Comparison of ENCODE assay signal across 18 cellular contexts in the genomic region with DNA sequence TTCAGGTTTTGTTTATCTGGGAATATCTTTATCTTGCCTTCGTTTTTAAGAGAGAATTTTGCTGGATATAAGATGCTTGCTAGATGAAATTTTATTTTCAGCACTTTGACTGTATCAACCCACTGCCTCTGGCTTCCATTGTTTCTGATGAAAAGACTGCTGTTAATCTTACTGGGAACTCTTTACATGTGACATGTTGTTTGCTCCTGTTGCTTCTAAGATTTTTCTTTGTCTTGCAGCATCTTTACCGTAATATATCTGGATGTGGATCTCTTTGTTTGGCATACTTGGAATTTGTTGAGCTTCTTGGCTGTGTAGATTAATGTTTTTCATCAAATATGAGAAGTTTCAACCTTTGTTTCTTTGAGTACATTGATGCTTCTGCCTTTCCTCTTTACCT. TPM values are rescaled to one million over a fixed set of nuclear protein-coding genes. Genes with fewer than 3 reads are reported as not detected.
DNase-seq lines count a peak whose midpoint lies in the region; ATAC-seq, FAIRE-seq and TF ChIP-seq lines count a peak whose summit lies in the region.
"Had no signal": no experiment of that assay in that cellular context is flagged by ENCODE, and none has a peak within 500 bp of the region (broad histone marks: within the 10 kb centered on the region; RNA-seq: fewer than 3 reads in every experiment).

No MANE protein-coding gene starts in this region.

- H3K27me3 Mint-ChIP-seq in activated CD8-positive, alpha-beta T cell treated with anti-CD3 and anti-CD28 coated beads, Interleukin-2, amount 10 ng/mL, durations not matched to agents 7 days and 5 days (ENCODE audit: low read depth), result peaks cover 12% of the 10 kb centered on the region

- TF ChIP-seq POLR2A in A549 (IDR thresholded peaks at IDR 0.05; ENCODE audit: low read length) (no peak), K562 (conservative IDR thresholded peaks at IDR 0.05) (no peak)

- H3K9me3 Mint-ChIP-seq in activated CD8-positive, alpha-beta T cell treated with anti-CD3 and anti-CD28 coated beads, Interleukin-2, amount 10 ng/mL, durations not matched to agents 7 days and 5 days (ENCODE audit: insufficient read depth), result peaks cover 6% of the 10 kb centered on the region

- 34% methylated on average over 2 of the region's 2 CpGs for WGBS in A549 (ENCODE audit: missing lambda C conversion rate)
- 0% methylated on average over 2 of the region's 2 CpGs for WGBS in K562 (ENCODE audit: insufficient coverage, low coverage, missing lambda C conversion rate)

- H4K20me1 ChIP-seq in K562 (replicated peaks; ENCODE audit: control insufficient read depth, insufficient read depth, low read length), result no peaks in the 10 kb centered on the region

- no peaks in the 10 kb centered on the region for H3K79me2 ChIP-seq in K562 (ENCODE audit: control insufficient read depth, insufficient read depth, low read length)

- intact Hi-C loops in K562 (cut with micrococcal nuclease), result no loop called here

- POLR2A ChIA-PET in A549 (lab: Yijun Ruan, JAX), result no interaction called here
- POLR2A ChIA-PET in HEK293 (lab: Yijun Ruan, JAX), result no interaction called here
- POLR2A ChIA-PET in K562 (lab: Yijun Ruan, JAX), result no interaction called here
- POLR2A ChIA-PET in activated CD8-positive, alpha-beta T cell treated with anti-CD3 and anti-CD28 coated beads, Interleukin-2, amount 10 ng/mL, durations not matched to agents 7 days and 5 days (lab: Charles Lee), result no interaction called here

- no peaks in the 10 kb centered on the region for H3K9me1 ChIP-seq in K562 (ENCODE audit: control insufficient read depth, insufficient read depth, low read length)

- CTCF ChIA-PET in A549 (lab: Yijun Ruan, JAX), result interaction anchor here (0.5 to 1.1 kb wide), 5 partner anchors 12 to 692 kb away, joined by 3 to 4 read pairs (median 3); no protein-coding TSS in a partner anchor
- CTCF ChIA-PET in HEK293 (lab: Yijun Ruan, JAX), result interaction anchor here (1.0 to 1.1 kb wide), 2 partner anchors 15 to 30 kb away, joined by 3 read pairs; no protein-coding TSS in a partner anchor
- CTCF ChIA-PET in K562 (lab: Yijun Ruan, JAX; ENCODE audit: low intra/inter-chr PET ratio), result no interaction called here
- CTCF ChIA-PET in activated CD8-positive, alpha-beta T cell treated with anti-CD3 and anti-CD28 coated beads, Interleukin-2, amount 10 ng/mL, durations not matched to agents 7 days and 5 days (lab: Charles Lee), result no interaction called here

- H3K4me2 ChIP-seq in A549 (no peak overlapping the region), K562 (ENCODE audit: insufficient read depth, low read length) (no peak overlapping the region)

- ATAC-seq in A549 (no peak), K562 (no peak), GM18498 (IDR thresholded peaks at IDR 0.05; ENCODE audit: unreplicated experiment) (no peak), HG03280 (IDR thresholded peaks at IDR 0.05; ENCODE audit: unreplicated experiment) (no peak)
- no peak for ATAC-seq in activated CD8-positive, alpha-beta T cell treated with anti-CD3 and anti-CD28 coated beads, Interleukin-2, amount 10 ng/mL, durations not matched to agents 7 days and 5 days

- TF ChIP-seq EP300 in A549 (IDR thresholded peaks at IDR 0.05) (no peak), K562 (IDR thresholded peaks at IDR 0.05; ENCODE audit: low read length) (no peak)

- H3K4me3 ChIP-seq in A549, result no peak overlapping the region
- H3K4me3 ChIP-seq in HEK293 (ENCODE audit: low read depth, low read length), result no peak overlapping the region
- no peak overlapping the region for H3K4me3 ChIP-seq in K562
- H3K4me3 ChIP-seq: HAP-1 had no signal

- H3K27ac ChIP-seq in A549, result no peak overlapping the region
- H3K27ac ChIP-seq in HEK293 (ENCODE audit: extremely low read depth, low read depth, low read length), result no peak overlapping the region
- H3K27ac ChIP-seq in K562 (ENCODE audit: extremely low read depth, low read depth, low read length), result no peak overlapping the region

- FAIRE-seq in A549 (lab: Jason Lieb, UNC) (peak; percentile 99), K562 (lab: Jason Lieb, UNC) (no peak)
- FAIRE-seq: GM12891, H54 had no signal

- H3K4me1 ChIP-seq in A549 (no peaks in the 10 kb centered on the region), HEK293 (ENCODE audit: control insufficient read depth, insufficient read depth, low read length) (peaks cover 1% of the 10 kb centered on the region; the same call in 1 of the 2 replicates), K562 (replicated peaks in 1 of 2; ENCODE audit: control insufficient read depth in 2 of 2, insufficient read depth in 2 of 2, low read length in 2 of 2) (no peaks in the 10 kb centered on the region)

- H2AFZ ChIP-seq in K562 (ENCODE audit: low read depth, low read length), result no peak overlapping the region

- in situ Hi-C loops in K562 (cut with MboI), result no loop called here

- H3K4me3 Mint-ChIP-seq in activated CD8-positive, alpha-beta T cell treated with anti-CD3 and anti-CD28 coated beads, Interleukin-2, amount 10 ng/mL, durations not matched to agents 7 days and 5 days, result no peak overlapping the region
- H3K4me3 Mint-ChIP-seq: CD4-positive, alpha-beta memory T cell had no signal

- no peak overlapping the region for H3K27ac Mint-ChIP-seq in activated CD8-positive, alpha-beta T cell treated with anti-CD3 and anti-CD28 coated beads, Interleukin-2, amount 10 ng/mL, durations not matched to agents 7 days and 5 days
- H3K27ac Mint-ChIP-seq: CD4-positive, alpha-beta memory T cell had no signal

- H3K36me3 Mint-ChIP-seq in activated CD8-positive, alpha-beta T cell treated with anti-CD3 and anti-CD28 coated beads, Interleukin-2, amount 10 ng/mL, durations not matched to agents 7 days and 5 days (ENCODE audit: low read depth), result no peaks in the 10 kb centered on the region

- TF ChIP-seq CTCF in A549 (IDR thresholded peaks at IDR 0.05) (no peak), HEK293 (tag by site-specific recombination; IDR thresholded peaks at IDR 0.05) (no peak), K562 (IDR thresholded peaks at IDR 0.05 in 2 of 3, conservative IDR thresholded peaks at IDR 0.05 in 1 of 3; ENCODE audit: insufficient read depth in 2 of 3, low read depth in 1 of 3, low read length in 3 of 3) (no peak)

- H3K36me3 ChIP-seq in HEK293 (ENCODE audit: control insufficient read depth in 2 of 2, insufficient read depth in 1 of 2, low read length in 2 of 2) (no peaks in the 10 kb centered on the region; a peak in 1 of 3 replicates), K562 (ENCODE audit: control insufficient read depth, insufficient read depth, low read length) (no peaks in the 10 kb centered on the region)
- H3K36me3 ChIP-seq: HAP-1 had no signal

- BruUV-seq in K562 (replicated peaks; lab: Mats Ljungman, UMichigan), result no TSS peak

- peaks cover 12 to 13% of the 10 kb centered on the region in 2 experiments for H3K27me3 ChIP-seq in K562 (ENCODE audit: control insufficient read depth in 2 of 2, insufficient read depth in 2 of 2, low read length in 2 of 2)

- no peak for TF ChIP-seq RAD21 in A549 (conservative IDR thresholded peaks at IDR 0.05 in 1 of 2, IDR thresholded peaks at IDR 0.05 in 1 of 2)
- TF ChIP-seq RAD21 in K562 (CRISPR knock-in tag; conservative IDR thresholded peaks at IDR 0.05 in 1 of 2, IDR thresholded peaks at IDR 0.05 in 1 of 2), result no peak

- no peak overlapping the region for H3K9ac ChIP-seq in K562 (ENCODE audit: insufficient read depth in 1 of 2, low read depth in 2 of 2, low read length in 2 of 2)

- H3K4me1 Mint-ChIP-seq in activated CD8-positive, alpha-beta T cell treated with anti-CD3 and anti-CD28 coated beads, Interleukin-2, amount 10 ng/mL, durations not matched to agents 7 days and 5 days (ENCODE audit: low read depth), result no peaks in the 10 kb centered on the region
- H3K4me1 Mint-ChIP-seq: CD4-positive, alpha-beta memory T cell had no signal

- peaks cover 19% of the 10 kb centered on the region for H3K9me3 ChIP-seq in A549
- H3K9me3 ChIP-seq in HEK293 (ENCODE audit: control insufficient read depth, insufficient read depth, low read depth, low read length), result peaks cover 2% of the 10 kb centered on the region; the same call in 1 of the 2 replicates
- H3K9me3 ChIP-seq in K562 (replicated peaks; ENCODE audit: control insufficient read depth, insufficient read depth, low read depth, low read length), result no peaks in the 10 kb centered on the region
- H3K9me3 ChIP-seq: HAP-1 had no signal

- DNase-seq in A549 (ENCODE audit: low read depth in 1 of 2, low spot score in 1 of 2) (no peak), K562 (ENCODE audit: extremely low read depth in 1 of 4, low spot score in 3 of 4) (no peak)
- no peak for DNase-seq in activated CD8-positive, alpha-beta T cell treated with anti-CD3 and anti-CD28 coated beads, Interleukin-2, amount 10 ng/mL, durations not matched to agents 7 days and 5 days
- DNase-seq: 8988T; C1 segment of cervical spinal cord; Calu3; CD4-positive, alpha-beta memory T cell; COR-L47; DMS53; DMS79 treated with DMSO at 0.1 percent for 48 hours; GF-D8; GOT3 had no signal

RNA-seq across cellular contexts. Expression of a gene that starts 18.0 kb away (rescaled TPM):
- 104 and 138 TPM in 2 replicates for polyA plus RNA-seq in A549 (2011; rRNA removed)
- polyA plus RNA-seq in A549 (2012; cell fraction: cytosol; rRNA removed), result 25.7 and 27.7 TPM in 2 replicates
- 11.1 and 12.8 TPM in 2 replicates for polyA plus RNA-seq in A549 (2012; cell fraction: nucleus; rRNA removed)
- 34.0 to 35.7 TPM (median 34.3 TPM) in 3 replicates for polyA plus RNA-seq in A549 (2017; fragmentation: RNase III; extraction: RNeasy Plus Mini Kit Qiagen cat#74134 plus additional on column Dnase treatment)
- 62.1 and 64.8 TPM in 2 replicates for polyA minus RNA-seq in A549 (2011; rRNA and poly(A)+ RNA removed)
- total RNA-seq in K562 (2011; cell fraction: chromatin; rRNA removed; ENCODE audit: low replicate concordance), result 10.0 and 38.4 TPM in 2 replicates
- total RNA-seq in K562 (2011; cell fraction: nucleolus; rRNA removed), result 8.7 and 12.4 TPM in 2 replicates
- total RNA-seq in K562 (2011; cell fraction: nucleoplasm; rRNA removed), result 16.9 and 22.7 TPM in 2 replicates
- total RNA-seq in K562 (2014; rRNA removed), result 29.7 and 31.2 TPM in 2 replicates
- total RNA-seq in K562 (2014; rRNA removed; fragmentation: Illumina TruSeq; extraction: Trizol), result 34.9 and 42.3 TPM in 2 replicates
- total RNA-seq in K562 (2015; rRNA removed; fragmentation: Illumina TruSeq; extraction: Trizol), result 15.0 and 17.3 TPM in 2 replicates
- 29.7 and 34.6 TPM in 2 replicates for total RNA-seq in K562 (2021)
- 30.9 and 31.2 TPM in 2 replicates for polyA plus RNA-seq in K562 (2011; rRNA removed)
- polyA plus RNA-seq in K562 (2011; cell fraction: cytosol; rRNA removed), result 9.2 and 18.2 TPM in 2 replicates
- polyA plus RNA-seq in K562 (2011; cell fraction: nucleus; rRNA removed), result 11.6 and 23.1 TPM in 2 replicates
- polyA plus RNA-seq in K562 (2012), result 16.1 and 50.7 TPM in 2 replicates
- 28.8 and 30.1 TPM in 2 replicates for polyA plus RNA-seq in K562 (2014; fragmentation: Illumina TruSeq; extraction: Trizol)
- polyA plus RNA-seq in K562 (2014; fragmentation: Nextera tagmentation; extraction: Ambion mirVana), result 1 to 10 TPM; 9.5 to 9.8 TPM
- 30.2 and 33.0 TPM in 2 replicates for polyA plus RNA-seq in K562 (2014; rRNA removed)
- 31.5 and 41.1 TPM in 2 replicates for polyA minus RNA-seq in K562 (2011; rRNA and poly(A)+ RNA removed)
- 10.6 and 12.5 TPM in 2 replicates for polyA minus RNA-seq in K562 (2011; cell fraction: cytosol; rRNA and poly(A)+ RNA removed)
- 7.7 and 21.0 TPM in 2 replicates for polyA minus RNA-seq in K562 (2011; cell fraction: nucleus; rRNA and poly(A)+ RNA removed)
- 10 to 100 TPM; 19.6 to 20.6 TPM for total RNA-seq in activated CD8-positive, alpha-beta T cell treated with anti-CD3 and anti-CD28 coated beads, Interleukin-2, amount 10 ng/mL, durations not matched to agents 7 days and 5 days

RNA-seq across cellular contexts. Expression of a gene that starts 53.2 kb away (rescaled TPM):
- polyA plus RNA-seq in A549 (2011; rRNA removed) (3.5 and 4.3 TPM in 2 replicates), A549 (2017; fragmentation: RNase III; extraction: RNeasy Plus Mini Kit Qiagen cat#74134 plus additional on column Dnase treatment) (6.2 to 6.6 TPM (median 6.3 TPM) in 3 replicates), K562 (2011; rRNA removed) (0.15 and 0.20 TPM in 2 replicates), K562 (2014; fragmentation: Illumina TruSeq; extraction: Trizol) (0.15 and 0.21 TPM in 2 replicates), K562 (2014; fragmentation: Nextera tagmentation; extraction: Ambion mirVana) (under 1 TPM in 1 of 2 experiments, not detected in 1; 0.03 TPM), K562 (2014; rRNA removed) (0.15 and 0.26 TPM in 2 replicates)
- polyA plus RNA-seq in A549 (2012; cell fraction: cytosol; rRNA removed), result 4.5 and 6.6 TPM in 2 replicates
- 3.8 and 4.5 TPM in 2 replicates for polyA plus RNA-seq in A549 (2012; cell fraction: nucleus; rRNA removed)
- 5.2 and 5.7 TPM in 2 replicates for polyA minus RNA-seq in A549 (2011; rRNA and poly(A)+ RNA removed)
- total RNA-seq in K562 (2011; cell fraction: chromatin; rRNA removed; ENCODE audit: low replicate concordance), result 0.35 and 0.44 TPM in 2 replicates
- total RNA-seq in K562 (2011; cell fraction: nucleolus; rRNA removed), result 0.67 and 1.3 TPM in 2 replicates
- total RNA-seq in K562 (2011; cell fraction: nucleoplasm; rRNA removed), result 0.59 and 0.61 TPM in 2 replicates
- total RNA-seq in K562 (2014; rRNA removed) (0.57 and 0.59 TPM in 2 replicates), K562 (2014; rRNA removed; fragmentation: Illumina TruSeq; extraction: Trizol) (0.07 and 0.13 TPM in 2 replicates), K562 (2015; rRNA removed; fragmentation: Illumina TruSeq; extraction: Trizol) (0.11 TPM in 1 of 2 replicates, not detected in the other), K562 (2021) (0.49 and 0.53 TPM in 2 replicates)
- 0.19 and 0.73 TPM in 2 replicates for polyA plus RNA-seq in K562 (2011; cell fraction: cytosol; rRNA removed)
- 0.17 and 0.23 TPM in 2 replicates for polyA plus RNA-seq in K562 (2011; cell fraction: nucleus; rRNA removed)
- polyA plus RNA-seq in K562 (2012), result 0.12 and 0.51 TPM in 2 replicates
- polyA minus RNA-seq in K562 (2011; rRNA and poly(A)+ RNA removed), result 0.18 and 0.24 TPM in 2 replicates
- not detected in 2 replicates for polyA minus RNA-seq in K562 (2011; cell fraction: cytosol; rRNA and poly(A)+ RNA removed)
- polyA minus RNA-seq in K562 (2011; cell fraction: nucleus; rRNA and poly(A)+ RNA removed), result 0.40 and 0.67 TPM in 2 replicates
- total RNA-seq in activated CD8-positive, alpha-beta T cell treated with anti-CD3 and anti-CD28 coated beads, Interleukin-2, amount 10 ng/mL, durations not matched to agents 7 days and 5 days, result under 1 TPM in 1 of 2 experiments, not detected in 1; 0.11 TPM

Comparison
In these comparisons a context has a peak if more than half of its experiments do, and no peak if none do; other contexts are left out.
1. CTCF ChIA-PET loops: an anchor here in A549 (0.5 to 1.1 kb wide) and HEK293 (1.0 to 1.1 kb wide); none called in K562 and activated CD8-positive, alpha-beta T cell treated with anti-CD3 and anti-CD28 coated beads, Interleukin-2, amount 10 ng/mL, durations not matched to agents 7 days and 5 days.